In the genomic region with DNA sequence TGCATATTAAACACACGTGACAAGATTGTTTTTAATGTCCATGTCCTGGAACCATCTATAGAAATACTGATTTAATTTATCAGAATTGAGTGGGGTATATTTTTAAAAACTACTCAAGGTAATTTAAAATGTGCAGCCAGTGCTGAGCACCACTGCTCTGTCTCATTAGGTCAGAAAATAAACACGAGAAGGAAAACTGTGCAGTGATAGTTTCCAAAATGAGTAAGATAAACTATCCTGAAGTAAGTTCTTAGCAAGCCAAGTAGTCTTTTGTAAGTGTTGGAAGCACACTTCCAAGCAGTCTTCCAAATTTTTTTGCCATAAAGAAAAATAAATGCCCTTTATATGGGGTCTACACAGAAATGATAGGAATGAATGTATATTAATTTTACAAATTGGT, we compare ENCODE assay signal across 32 cellular contexts.
"Had no signal": no experiment of that assay in that cellular context is flagged by ENCODE, and none has a peak within 500 bp of the region (broad histone marks: within the 10 kb centered on the region; RNA-seq: fewer than 3 reads in every experiment).

No MANE protein-coding gene starts in this region.

- H3K4me3 ChIP-seq: adrenal gland, body of pancreas, colonic mucosa, esophagus squamous epithelium, gastrocnemius medialis, heart left ventricle had no signal

- H3K27me3 ChIP-seq: adrenal gland, body of pancreas, colonic mucosa, esophagus squamous epithelium, foreskin keratinocyte, gastrocnemius medialis, heart left ventricle had no signal

- H3K4me1 ChIP-seq: colonic mucosa, gastrocnemius medialis had no signal

- H3K36me3 ChIP-seq: adrenal gland, colonic mucosa, esophagus squamous epithelium, gastrocnemius medialis, heart left ventricle, WERI-Rb-1 had no signal

- H3K27ac ChIP-seq: adrenal gland, body of pancreas, colonic mucosa, epithelial cell of prostate, esophagus squamous epithelium, foreskin keratinocyte, gastrocnemius medialis, WERI-Rb-1 had no signal

- DNase-seq: activated B cell treated with CpG ODN at 0.5 μM for 24 hours; activated CD4-positive, alpha-beta memory T cell treated with anti-CD3 and anti-CD28 coated beads for 36 hours; activated CD4-positive, alpha-beta T cell treated with anti-CD3 and anti-CD28 coated beads for 48 hours; activated CD4-positive, alpha-beta T cell treated with anti-CD3 and anti-CD28 coated beads, Interleukin-2, amount 50 U/mL, for 1 hour; activated CD8-positive, alpha-beta memory T cell treated with anti-CD3 and anti-CD28 coated beads, Interleukin-2, amount 10 ng/mL, durations not matched to agents 7 days and 5 days; activated CD8-positive, alpha-beta memory T cell treated with anti-CD3 and anti-CD28 coated beads, Interleukin-2, amount 50 U/mL, for 4 hours; activated CD8-positive, alpha-beta T cell treated with anti-CD3 and anti-CD28 coated beads, Interleukin-2, amount 10 ng/mL, durations not matched to agents 7 days and 5 days; activated effector memory CD4-positive, alpha-beta T cell treated with anti-CD3 and anti-CD28 coated beads, Interleukin-2, amount 50 U/mL, for 16 hours; activated naive CD4-positive, alpha-beta T cell treated with anti-CD3 and anti-CD28 coated beads for 36 hours; activated naive CD8-positive, alpha-beta T cell treated with anti-CD3 and anti-CD28 coated beads for 36 hours; activated naive CD8-positive, alpha-beta T cell treated with anti-CD3 and anti-CD28 coated beads, Interleukin-2, amount 50 U/mL, for 24 hours; activated T-cell treated with anti-CD3 and anti-CD28 coated beads, Interleukin-2, amount 50 U/mL, for 1 hour; activated T-cell treated with anti-CD3 and anti-CD28 coated beads, Interleukin-2, amount 50 U/mL, for 48 hours; adrenal gland; amygdala; aorta; body of pancreas; central memory CD4-positive, alpha-beta T cell; cerebellar nuclear complex; colonic mucosa; effector CD8-positive, alpha-beta T cell; esophagus squamous epithelium; foreskin keratinocyte; gastrocnemius medialis; glutamatergic neuron; heart left ventricle; T-helper 1 cell; T-helper 17 cell; T1000; WERI-Rb-1 had no signal

- ATAC-seq: activated CD4-positive, CD25-positive, alpha-beta regulatory T cell treated with anti-CD3 and anti-CD28 coated beads, Interleukin-2, amount 50 U/mL, for 24 hours; activated CD8-positive, alpha-beta memory T cell treated with anti-CD3 and anti-CD28 coated beads, Interleukin-2, amount 10 ng/mL, durations not matched to agents 7 days and 5 days; activated CD8-positive, alpha-beta T cell treated with anti-CD3 and anti-CD28 coated beads, Interleukin-2, amount 10 ng/mL, durations not matched to agents 7 days and 5 days; activated naive CD8-positive, alpha-beta T cell treated with anti-CD3 and anti-CD28 coated beads, Interleukin-2, amount 50 U/mL, for 24 hours; body of pancreas; foreskin keratinocyte; gastrocnemius medialis; heart left ventricle; T-helper 17 cell had no signal

- H3K9me3 ChIP-seq: adrenal gland, body of pancreas, colonic mucosa, esophagus squamous epithelium, gastrocnemius medialis had no signal
